In the genomic region with DNA sequence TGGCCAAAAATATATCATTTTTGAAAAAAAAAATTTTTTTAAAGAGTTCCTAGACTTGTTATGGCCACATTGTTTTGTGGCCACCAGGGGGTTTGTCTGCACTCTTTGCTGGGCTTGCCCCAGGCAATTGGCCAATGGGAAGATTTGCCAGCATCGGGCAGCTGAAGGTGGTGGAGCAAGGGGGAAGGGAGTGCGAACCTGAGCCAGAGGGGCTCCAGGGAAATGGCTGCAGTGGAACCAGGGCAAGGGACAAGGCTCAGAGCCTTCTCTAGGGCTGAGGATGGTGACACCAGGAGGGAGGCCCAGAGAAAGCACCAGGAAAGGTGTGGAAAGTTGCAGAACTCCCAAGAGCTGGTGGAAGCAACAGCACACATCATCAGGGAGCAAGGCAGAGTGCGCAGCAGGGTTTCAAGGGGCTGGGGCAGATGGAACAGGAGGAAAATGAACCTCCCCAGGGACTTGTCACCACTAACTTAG, we compare ENCODE assay signal across 8 cellular contexts.
DNase-seq lines count a peak whose midpoint lies in the region; ATAC-seq and TF ChIP-seq lines count a peak whose summit lies in the region.

No MANE protein-coding gene starts in this region.

- H3K36me3 Mint-ChIP-seq in T-helper 2 cell treated with Interferon-gamma antibody and Interleukin-4, amounts not matched to agents 5 μg/mL and 100 μg/mL, for 36 hours (ENCODE audit: low read depth) = no peaks in the 10 kb centered on the region

- no peak for TF ChIP-seq CTCF in WERI-Rb-1 (IDR thresholded peaks at IDR 0.05; ENCODE audit: low read depth, low read length)

- H3K9me3 ChIP-seq in WERI-Rb-1 (ENCODE audit: severe bottlenecking) = no peaks in the 10 kb centered on the region

- DNase-seq in CD1c-positive myeloid dendritic cell (ENCODE audit: extremely low spot score) (peak; percentile 53), WERI-Rb-1 (peak; percentile 16), iris pigment epithelial cell (ENCODE audit: low read depth) (peak; percentile 50), NCI-H345 treated with DMSO at 0.1 percent for 48 hours (lab: John Stamatoyannopoulos, UW; ENCODE audit: unreplicated experiment) (no peak)
- no peak for DNase-seq in T-helper 2 cell treated with Interferon-gamma antibody and Interleukin-4, amounts not matched to agents 5 μg/mL and 100 μg/mL, for 36 hours (ENCODE audit: low spot score)

- no peak overlapping the region for H3K27ac ChIP-seq in WERI-Rb-1

- H3K4me3 ChIP-seq in WERI-Rb-1 (ENCODE audit: low read depth, low read length) = no peak overlapping the region

- TF ChIP-seq EP300 in Ishikawa (IDR thresholded peaks at IDR 0.05; ENCODE audit: borderline replicate concordance) = no peak

- peaks cover 3% of the 10 kb centered on the region for H3K9me3 Mint-ChIP-seq in T-helper 2 cell treated with Interferon-gamma antibody and Interleukin-4, amounts not matched to agents 5 μg/mL and 100 μg/mL, for 36 hours

- no peaks in the 10 kb centered on the region for H3K36me3 ChIP-seq in WERI-Rb-1

- H3K4me3 Mint-ChIP-seq in T-helper 2 cell treated with Interferon-gamma antibody and Interleukin-4, amounts not matched to agents 5 μg/mL and 100 μg/mL, for 36 hours = no peak overlapping the region

- H3K27me3 Mint-ChIP-seq in T-helper 2 cell treated with Interferon-gamma antibody and Interleukin-4, amounts not matched to agents 5 μg/mL and 100 μg/mL, for 36 hours (ENCODE audit: low read depth) = peaks cover 12% of the 10 kb centered on the region

- H3K4me1 Mint-ChIP-seq in T-helper 2 cell treated with Interferon-gamma antibody and Interleukin-4, amounts not matched to agents 5 μg/mL and 100 μg/mL, for 36 hours (ENCODE audit: low read depth) = peaks cover 17% of the 10 kb centered on the region

- peak; percentile 46 for TF ChIP-seq RAD21 in Ishikawa (IDR thresholded peaks at IDR 0.05; ENCODE audit: low read depth)

- ATAC-seq in GM18520 (IDR thresholded peaks at IDR 0.05; ENCODE audit: unreplicated experiment) (no peak), HG02981 (IDR thresholded peaks at IDR 0.05; ENCODE audit: unreplicated experiment) (no peak)

- no peaks in the 10 kb centered on the region for H3K27me3 ChIP-seq in WERI-Rb-1 (ENCODE audit: insufficient read depth, low read depth, severe bottlenecking)

- no peak overlapping the region for H3K27ac Mint-ChIP-seq in T-helper 2 cell treated with Interferon-gamma antibody and Interleukin-4, amounts not matched to agents 5 μg/mL and 100 μg/mL, for 36 hours

TF ChIP-seq in Ishikawa, 13 proteins besides CTCF, POLR2A, EP300 and RAD21:
- TF ChIP-seq TCF12 (IDR thresholded peaks at IDR 0.05; ENCODE audit: low read depth) = no peak
- TF ChIP-seq TEAD4 (IDR thresholded peaks at IDR 0.05) = no peak
- TF ChIP-seq TAF1 (IDR thresholded peaks at IDR 0.05; ENCODE audit: low read depth) = no peak
- TF ChIP-seq CREB1 (IDR thresholded peaks at IDR 0.05; ENCODE audit: low read depth) = no peak
- TF ChIP-seq, protein P1, sequence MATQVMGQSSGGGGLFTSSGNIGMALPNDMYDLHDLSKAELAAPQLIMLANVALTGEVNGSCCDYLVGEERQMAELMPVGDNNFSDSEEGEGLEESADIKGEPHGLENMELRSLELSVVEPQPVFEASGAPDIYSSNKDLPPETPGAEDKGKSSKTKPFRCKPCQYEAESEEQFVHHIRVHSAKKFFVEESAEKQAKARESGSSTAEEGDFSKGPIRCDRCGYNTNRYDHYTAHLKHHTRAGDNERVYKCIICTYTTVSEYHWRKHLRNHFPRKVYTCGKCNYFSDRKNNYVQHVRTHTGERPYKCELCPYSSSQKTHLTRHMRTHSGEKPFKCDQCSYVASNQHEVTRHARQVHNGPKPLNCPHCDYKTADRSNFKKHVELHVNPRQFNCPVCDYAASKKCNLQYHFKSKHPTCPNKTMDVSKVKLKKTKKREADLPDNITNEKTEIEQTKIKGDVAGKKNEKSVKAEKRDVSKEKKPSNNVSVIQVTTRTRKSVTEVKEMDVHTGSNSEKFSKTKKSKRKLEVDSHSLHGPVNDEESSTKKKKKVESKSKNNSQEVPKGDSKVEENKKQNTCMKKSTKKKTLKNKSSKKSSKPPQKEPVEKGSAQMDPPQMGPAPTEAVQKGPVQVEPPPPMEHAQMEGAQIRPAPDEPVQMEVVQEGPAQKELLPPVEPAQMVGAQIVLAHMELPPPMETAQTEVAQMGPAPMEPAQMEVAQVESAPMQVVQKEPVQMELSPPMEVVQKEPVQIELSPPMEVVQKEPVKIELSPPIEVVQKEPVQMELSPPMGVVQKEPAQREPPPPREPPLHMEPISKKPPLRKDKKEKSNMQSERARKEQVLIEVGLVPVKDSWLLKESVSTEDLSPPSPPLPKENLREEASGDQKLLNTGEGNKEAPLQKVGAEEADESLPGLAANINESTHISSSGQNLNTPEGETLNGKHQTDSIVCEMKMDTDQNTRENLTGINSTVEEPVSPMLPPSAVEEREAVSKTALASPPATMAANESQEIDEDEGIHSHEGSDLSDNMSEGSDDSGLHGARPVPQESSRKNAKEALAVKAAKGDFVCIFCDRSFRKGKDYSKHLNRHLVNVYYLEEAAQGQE (IDR thresholded peaks at IDR 0.05; ENCODE audit: low read depth) = no peak
- no peak for TF ChIP-seq YY1 (IDR thresholded peaks at IDR 0.05; ENCODE audit: low read depth)
- TF ChIP-seq, protein P2, sequence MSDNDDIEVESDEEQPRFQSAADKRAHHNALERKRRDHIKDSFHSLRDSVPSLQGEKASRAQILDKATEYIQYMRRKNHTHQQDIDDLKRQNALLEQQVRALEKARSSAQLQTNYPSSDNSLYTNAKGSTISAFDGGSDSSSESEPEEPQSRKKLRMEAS (IDR thresholded peaks at IDR 0.05) = no peak
- TF ChIP-seq NFIC (IDR thresholded peaks at IDR 0.05) = no peak
- no peak for TF ChIP-seq FOXM1 (IDR thresholded peaks at IDR 0.05; ENCODE audit: borderline replicate concordance, low read depth)
- TF ChIP-seq EGR1 (IDR thresholded peaks at IDR 0.05) = no peak
- TF ChIP-seq, protein P3, sequence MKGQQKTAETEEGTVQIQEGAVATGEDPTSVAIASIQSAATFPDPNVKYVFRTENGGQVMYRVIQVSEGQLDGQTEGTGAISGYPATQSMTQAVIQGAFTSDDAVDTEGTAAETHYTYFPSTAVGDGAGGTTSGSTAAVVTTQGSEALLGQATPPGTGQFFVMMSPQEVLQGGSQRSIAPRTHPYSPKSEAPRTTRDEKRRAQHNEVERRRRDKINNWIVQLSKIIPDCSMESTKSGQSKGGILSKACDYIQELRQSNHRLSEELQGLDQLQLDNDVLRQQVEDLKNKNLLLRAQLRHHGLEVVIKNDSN (IDR thresholded peaks at IDR 0.05) = no peak
- TF ChIP-seq ZBTB7A (IDR thresholded peaks at IDR 0.05; ENCODE audit: low read depth) = no peak
- TF ChIP-seq CEBPB (IDR thresholded peaks at IDR 0.05) = no peak

Comparison
In these comparisons a context has a peak if more than half of its experiments do, and no peak if none do; other contexts are left out.
1. DNase-seq: peak in CD1c-positive myeloid dendritic cell (single experiment), WERI-Rb-1 (single experiment) and iris pigment epithelial cell (single experiment); none in NCI-H345 treated with DMSO at 0.1 percent for 48 hours (single experiment) and T-helper 2 cell treated with Interferon-gamma antibody and Interleukin-4, amounts not matched to agents 5 μg/mL and 100 μg/mL, for 36 hours (single experiment).